In genomic region chr20:25065625-25066338, GRCh38 we compare ENCODE assay signal across 8 cellular contexts. TPM values are rescaled to one million over a fixed set of nuclear protein-coding genes. Genes with fewer than 3 reads are reported as not detected.
DNase-seq lines count a peak whose midpoint lies in the region; ATAC-seq and TF ChIP-seq lines count a peak whose summit lies in the region.

No MANE protein-coding gene starts in this region.

- H3K4me1 ChIP-seq in colonic mucosa (no peaks in the 10 kb centered on the region), right lobe of liver (peaks cover 0 to 23% (median 0%) of the 10 kb centered on the region in 4 donors)

- no peak overlapping the region for H3K27ac Mint-ChIP-seq in WTC11

- DNase-seq in DMS79 (lab: John Stamatoyannopoulos, UW): peak; percentile 22
- peak; percentile 76 for DNase-seq in NAMALWA (ENCODE audit: low spot score)
- peak; percentile 57 for DNase-seq in WTC11 (ENCODE audit: low spot score)
- peak; percentile 69 for DNase-seq in colonic mucosa
- DNase-seq in right lobe of liver: peak in 2 of 3 donors; percentile 34 to 62
- peak; percentile 42 for DNase-seq in stimulated activated CD8-positive, alpha-beta memory T cell treated with anti-CD3 and anti-CD28 coated beads, Interleukin-15, amount 100 ng/mL, for 1 hour (ENCODE audit: low read depth)
- DNase-seq in MG63: no peak

- TF ChIP-seq POLR2A in right lobe of liver (IDR thresholded peaks at IDR 0.05): no peak

- ATAC-seq in GM21526 (IDR thresholded peaks at IDR 0.05; ENCODE audit: low FRiP score, unreplicated experiment) (peak; percentile 66), WTC11 (peak; percentile 72), right lobe of liver (peak; percentile 76 to 89 (median 84))

- H3K27me3 ChIP-seq in colonic mucosa (peaks cover 3% of the 10 kb centered on the region), right lobe of liver (no peaks in the 10 kb centered on the region), MG63 (peaks cover 12% of the 10 kb centered on the region; the same call in 1 of the 2 replicates)

- H3K4me3 ChIP-seq in colonic mucosa: no peak overlapping the region
- H3K4me3 ChIP-seq in right lobe of liver: no peak overlapping the region
- no peak overlapping the region for H3K4me3 ChIP-seq in MG63

- no peaks in the 10 kb centered on the region for H3K36me3 Mint-ChIP-seq in WTC11

- H3K27me3 Mint-ChIP-seq in WTC11 (ENCODE audit: low read depth): peaks cover 15% of the 10 kb centered on the region

- H3K4me3 Mint-ChIP-seq in WTC11: no peak overlapping the region

- H3K36me3 ChIP-seq in colonic mucosa (no peaks in the 10 kb centered on the region), right lobe of liver (no peaks in the 10 kb centered on the region), MG63 (no peaks in the 10 kb centered on the region)

- 24% methylated on average over 9 of the region's 9 CpGs for WGBS in right lobe of liver (ENCODE audit: insufficient coverage, low coverage, low lambda C conversion rate, missing lambda C conversion rate)

- H3K9me3 ChIP-seq in colonic mucosa: no peaks in the 10 kb centered on the region
- no peaks in the 10 kb centered on the region for H3K9me3 ChIP-seq in right lobe of liver
- H3K9me3 ChIP-seq in MG63: peaks cover 3% of the 10 kb centered on the region; the same call in 1 of the 2 replicates

- CTCF ChIA-PET in WTC11 (lab: Charles Lee): interaction anchor here (0.6 to 3.1 kb wide), 18 partner anchors 9 to 182 kb away, joined by 3 to 26 read pairs (median 4); partner anchors contain the start of gene PYGB

- TF ChIP-seq CTCF in WTC11 (IDR thresholded peaks at IDR 0.05) (peak; percentile 48; the same call in 1 of the 2 replicates), colonic mucosa (IDR thresholded peaks at IDR 0.05) (peak; percentile 65), right lobe of liver (IDR thresholded peaks at IDR 0.05) (peak; percentile 82 to 90 (median 84))

- peaks cover 3% of the 10 kb centered on the region; the same call in 1 of the 2 replicates for H3K4me1 Mint-ChIP-seq in WTC11

- intact Hi-C loops in colonic mucosa (cut with DNase I): loop anchor here (1.0 to 10.0 kb wide), 2 partner anchors 71 to 339 kb away; partner anchors contain the start of gene GINS1
- intact Hi-C loops in right lobe of liver (cut with DNase I): no loop called here

- H3K9me3 Mint-ChIP-seq in WTC11: no peaks in the 10 kb centered on the region

- no peak overlapping the region for H3K27ac ChIP-seq in colonic mucosa
- no peak overlapping the region for H3K27ac ChIP-seq in right lobe of liver

- POLR2A ChIA-PET in WTC11 (lab: Charles Lee): no interaction called here

- no peak overlapping the region for H3K9ac ChIP-seq in colonic mucosa (ENCODE audit: low read depth in 2 of 2, low read length in 2 of 2)

TF ChIP-seq in WTC11, 78 proteins besides CTCF, POLR2A, EP300 and RAD21:
- TF ChIP-seq CREM (CRISPR knock-in tag; IDR thresholded peaks at IDR 0.05): no peak
- TF ChIP-seq RORB (CRISPR knock-in tag; IDR thresholded peaks at IDR 0.05): no peak
- no peak for TF ChIP-seq ZNF512 (CRISPR knock-in tag; IDR thresholded peaks at IDR 0.05; ENCODE audit: borderline replicate concordance)
- no peak for TF ChIP-seq GRHL2 (CRISPR knock-in tag; IDR thresholded peaks at IDR 0.05; ENCODE audit: insufficient replicate concordance, severe bottlenecking)
- no peak for TF ChIP-seq NR2C2 (CRISPR knock-in tag; IDR thresholded peaks at IDR 0.05)

RNA-seq across cellular contexts. Expression of gene ACSS1, which starts 7.8 kb away (rescaled TPM):
- 1.5 to 2.7 TPM (median 2.4 TPM) in 3 replicates for total RNA-seq in WTC11 (2021)
- total RNA-seq in colonic mucosa: 10 to 100 TPM; 29.0 to 32.0 TPM
- total RNA-seq in right lobe of liver: 1 to 10 TPM; 3.5 to 9.1 (median 6.3) TPM
- total RNA-seq in MG63 (2014; rRNA removed; shearing (Covaris generic); ENCODE audit: low replicate concordance): 0.10 TPM in 1 of 2 replicates, not detected in the other

RNA-seq across cellular contexts. Expression of gene VSX1, which starts 16.2 kb away (rescaled TPM):
- total RNA-seq in WTC11 (2021) (0.23 TPM in 1 of 3 replicates, not detected in the others), colonic mucosa (not detected), right lobe of liver (under 1 TPM in 2 of 6 experiments, not detected in 4; 0.25 to 0.73 TPM)
- total RNA-seq in MG63 (2014; rRNA removed; shearing (Covaris generic); ENCODE audit: low replicate concordance): not detected in 2 replicates
